ENCODE assay signal across 8 cellular contexts in the genomic region with DNA sequence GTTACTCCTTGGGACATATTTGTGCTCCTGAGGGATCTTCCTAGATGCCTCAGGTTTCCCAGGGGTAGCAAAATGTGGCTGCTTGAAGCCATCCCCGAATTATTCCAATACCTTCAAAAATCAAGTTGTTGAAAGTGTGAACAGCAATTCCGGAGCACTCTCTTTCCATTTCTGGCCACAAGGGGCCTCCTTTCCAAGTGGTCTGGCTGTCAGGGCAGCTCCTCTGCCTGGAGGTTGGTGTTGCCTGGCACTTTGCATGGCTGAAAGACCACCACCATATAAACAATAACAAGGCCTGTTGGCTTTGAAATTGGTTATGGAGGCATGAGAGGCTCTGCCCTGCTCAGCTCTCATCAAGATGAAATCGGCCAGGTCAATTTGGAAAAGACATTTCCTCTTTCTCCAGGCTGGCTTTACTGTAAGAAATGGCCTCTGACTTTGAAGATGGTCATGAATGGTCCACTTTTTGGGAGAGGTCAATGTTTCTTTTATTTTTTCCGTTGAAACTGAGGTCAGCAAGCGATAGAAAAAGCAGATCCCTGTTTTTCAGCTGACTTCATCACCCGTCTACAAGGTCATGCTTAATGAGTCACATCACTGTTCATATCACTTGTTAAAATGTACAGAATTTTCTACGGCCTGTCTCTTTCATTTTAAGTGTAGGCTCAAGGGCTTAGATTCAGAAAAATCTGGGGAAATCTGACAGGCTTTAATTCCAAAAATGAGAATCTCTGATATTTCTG.
DNase-seq lines count a peak whose midpoint lies in the region; ATAC-seq and TF ChIP-seq lines count a peak whose summit lies in the region.

No MANE protein-coding gene starts in this region.

- no peak overlapping the region for H3K4me3 Mint-ChIP-seq in naive thymus-derived CD8-positive, alpha-beta T cell

- no peaks in the 10 kb centered on the region for H3K9me3 ChIP-seq in body of pancreas
- H3K9me3 ChIP-seq in effector memory CD4-positive, alpha-beta T cell (ENCODE audit: control insufficient read depth, low read length): no peaks in the 10 kb centered on the region

- TF ChIP-seq CTCF in LNCAP (IDR thresholded peaks at IDR 0.05) (peak; percentile 50; the same call in 1 of the 2 replicates), body of pancreas (IDR thresholded peaks at IDR 0.05) (peak; percentile 17 to 34 (median 31))

- H3K27me3 ChIP-seq in body of pancreas: no peaks in the 10 kb centered on the region
- H3K27me3 ChIP-seq in effector memory CD4-positive, alpha-beta T cell (replicated peaks; ENCODE audit: control insufficient read depth, insufficient read depth, low read length, poor library complexity, severe bottlenecking): no peaks in the 10 kb centered on the region

- TF ChIP-seq POLR2A in body of pancreas (IDR thresholded peaks at IDR 0.05): no peak

- H3K9me3 Mint-ChIP-seq in naive thymus-derived CD8-positive, alpha-beta T cell: peaks cover 0 to 6% (median 0%) of the 10 kb centered on the region in 9 donors

- no peak for ATAC-seq in body of pancreas
- ATAC-seq in GM21447 (IDR thresholded peaks at IDR 0.05; ENCODE audit: unreplicated experiment): no peak
- ATAC-seq in naive thymus-derived CD8-positive, alpha-beta T cell: no peak

- no peak overlapping the region for H3K27ac ChIP-seq in body of pancreas
- no peak overlapping the region for H3K27ac ChIP-seq in effector memory CD4-positive, alpha-beta T cell (ENCODE audit: insufficient read depth, low read length, poor library complexity, severe bottlenecking)

- H3K27ac Mint-ChIP-seq in naive thymus-derived CD8-positive, alpha-beta T cell: no peak overlapping the region

- WGBS in body of pancreas, 2 donors: 69 to 73% methylated on average over 7 of the region's 7 CpGs

- H3K4me1 ChIP-seq in body of pancreas: peaks cover 9% of the 10 kb centered on the region
- no peaks in the 10 kb centered on the region for H3K4me1 ChIP-seq in effector memory CD4-positive, alpha-beta T cell (ENCODE audit: control insufficient read depth, insufficient read depth, low read length, poor library complexity, severe bottlenecking)

- intact Hi-C loops in body of pancreas (cut with DNase I): no loop called here

- no peaks in the 10 kb centered on the region for H3K36me3 Mint-ChIP-seq in naive thymus-derived CD8-positive, alpha-beta T cell

- H3K4me1 Mint-ChIP-seq in naive thymus-derived CD8-positive, alpha-beta T cell: no peaks in the 10 kb centered on the region

- no peaks in the 10 kb centered on the region for H3K36me3 ChIP-seq in body of pancreas (replicated peaks in 1 of 2; ENCODE audit: insufficient read depth in 1 of 2, low read depth in 2 of 2)
- no peaks in the 10 kb centered on the region for H3K36me3 ChIP-seq in effector memory CD4-positive, alpha-beta T cell (ENCODE audit: control insufficient read depth, insufficient read depth, low read length)

- POLR2A ChIA-PET in naive thymus-derived CD8-positive, alpha-beta T cell (lab: Charles Lee): no interaction called here

- H3K27me3 Mint-ChIP-seq in naive thymus-derived CD8-positive, alpha-beta T cell: peaks cover 0 to 2% (median 0%) of the 10 kb centered on the region in 5 donors

- DNase-seq in EL: peak; percentile 16
- DNase-seq in body of pancreas: peak in 2 of 4 donors; percentile 8 to 29
- DNase-seq in myocyte (ENCODE audit: low read depth): peak; percentile 35
- no peak for DNase-seq in effector memory CD4-positive, alpha-beta T cell
- no peak for DNase-seq in naive thymus-derived CD8-positive, alpha-beta T cell
- no peak for DNase-seq in effector CD4-positive, alpha-beta T cell

- H3K4me3 ChIP-seq in body of pancreas: no peak overlapping the region
- H3K4me3 ChIP-seq in effector memory CD4-positive, alpha-beta T cell (ENCODE audit: insufficient read depth, low read depth, low read length, poor library complexity, severe bottlenecking): no peak overlapping the region

Comparison
In these comparisons a context has a peak if more than half of its experiments do, and no peak if none do; other contexts are left out.
1. DNase-seq: peak in EL (single experiment) and myocyte (single experiment); none in effector memory CD4-positive, alpha-beta T cell (0 of 3), naive thymus-derived CD8-positive, alpha-beta T cell (0 of 10) and effector CD4-positive, alpha-beta T cell (single experiment).